In genomic region chr3:42600111-42600957, GRCh38 we compare ENCODE assay signal across 8 cellular contexts. TPM values are rescaled to one million over a fixed set of nuclear protein-coding genes. Genes with fewer than 3 reads are reported as not detected.
A peak's percentile ranks its signal among the peaks of the same experiment; 100 is the strongest.
DNase-seq lines count a peak whose midpoint lies in the region; ATAC-seq and TF ChIP-seq lines count a peak whose summit lies in the region.

NKTR (plus strand) TSS chr3:42600686; CDS start chr3:42601007, 321 bp downstream.

- peaks cover 38% of the 10 kb centered on the region for H3K4me1 Mint-ChIP-seq in CD8-positive, alpha-beta T cell (ENCODE audit: low read depth)

- peak; percentile 94 for ATAC-seq in CD8-positive, alpha-beta T cell
- peak; percentile 82 for ATAC-seq in GM19467 (IDR thresholded peaks at IDR 0.05; ENCODE audit: unreplicated experiment)
- peak; percentile 97 to 98 for ATAC-seq in lower lobe of right lung

- CTCF ChIA-PET in CD8-positive, alpha-beta T cell (lab: Charles Lee): interaction anchor here (1.8 to 2.2 kb wide), 2 partner anchors 13 to 18 kb away, joined by 7 to 9 read pairs; partner anchors contain the start of gene SEC22C

- peaks cover 22% of the 10 kb centered on the region for H3K4me1 ChIP-seq in CD8-positive, alpha-beta T cell (ENCODE audit: insufficient read depth, low read length)
- H3K4me1 ChIP-seq in lower lobe of right lung: peaks cover 39% of the 10 kb centered on the region

- peak within 1 kb of the TSS; percentile 97 for H3K27ac Mint-ChIP-seq in CD8-positive, alpha-beta T cell

- peak within 1 kb of the TSS; percentile 56 for H3K4me3 ChIP-seq in CD8-positive, alpha-beta T cell (ENCODE audit: low read depth, low read length)
- H3K4me3 ChIP-seq in lower lobe of right lung: peak within 1 kb of the TSS; percentile 76

- no peaks in the 10 kb centered on the region for H3K27me3 Mint-ChIP-seq in CD8-positive, alpha-beta T cell (ENCODE audit: low read depth)

- intact Hi-C loops in CD8-positive, alpha-beta T cell (cut with DNase I, micrococcal nuclease): loop anchor here (1.0 to 5.0 kb wide), 9 partner anchors 9 to 202 kb away; partner anchors contain the start of genes VIPR1 (in 2 of the 2), CCDC13 (in 1 of the 2), HIGD1A (in 1 of the 2) and SS18L2 (in 1 of the 2)
- intact Hi-C loops in lower lobe of right lung (cut with DNase I): no loop called here

- H3K27me3 ChIP-seq in CD8-positive, alpha-beta T cell (ENCODE audit: insufficient read depth, low read length): no peaks in the 10 kb centered on the region
- H3K27me3 ChIP-seq in lower lobe of right lung (ENCODE audit: low read depth): no peaks in the 10 kb centered on the region

- peaks cover 38% of the 10 kb centered on the region for H3K36me3 Mint-ChIP-seq in CD8-positive, alpha-beta T cell

- POLR2A ChIA-PET in CD8-positive, alpha-beta T cell (lab: Charles Lee): interaction anchor here (0.6 to 3.7 kb wide), 7 partner anchors 9 to 98 kb away, joined by 3 to 31 read pairs (median 6); partner anchors contain the start of genes SEC22C, SS18L2 and VIPR1

- H3K9me3 Mint-ChIP-seq in CD8-positive, alpha-beta T cell: peaks cover 3% of the 10 kb centered on the region

- peak within 1 kb of the TSS; percentile 93 for H3K4me3 Mint-ChIP-seq in CD8-positive, alpha-beta T cell

- H3K9me3 ChIP-seq in CD8-positive, alpha-beta T cell (ENCODE audit: low read length): no peaks in the 10 kb centered on the region
- no peaks in the 10 kb centered on the region for H3K9me3 ChIP-seq in lower lobe of right lung

- peak; percentile 99 to 100 (median 100) for DNase-seq in CD8-positive, alpha-beta T cell
- DNase-seq in HS-27A (ENCODE audit: low read depth): peak; percentile 99
- peak; percentile 96 for DNase-seq in NK-92 (lab: John Stamatoyannopoulos, UW; ENCODE audit: unreplicated experiment)
- DNase-seq in activated CD8-positive, alpha-beta memory T cell treated with anti-CD3 and anti-CD28 coated beads for 1 hour (ENCODE audit: extremely low read depth in 1 of 2, low read depth in 1 of 2): peak; percentile 99
- peak; percentile 100 for DNase-seq in effector CD4-positive, alpha-beta T cell
- peak; percentile 98 for DNase-seq in lower lobe of right lung
- peak; percentile 97 to 99 (median 98) for DNase-seq in stimulated activated CD4-positive, alpha-beta T cell treated with anti-CD3 and anti-CD28 coated beads, TNF-alpha, amount 100 ng/mL, for 24 hours (ENCODE audit: low read depth in 3 of 3)

- TF ChIP-seq CTCF in CD8-positive, alpha-beta T cell (IDR thresholded peaks at IDR 0.05): no peak
- peak; percentile 16 for TF ChIP-seq CTCF in lower lobe of right lung (IDR thresholded peaks at IDR 0.05)

- H3K27ac ChIP-seq in CD8-positive, alpha-beta T cell (ENCODE audit: low read depth, low read length): peak within 1 kb of the TSS; percentile 69
- H3K27ac ChIP-seq in lower lobe of right lung: peak within 1 kb of the TSS; percentile 94

- peaks cover 11% of the 10 kb centered on the region for H3K36me3 ChIP-seq in CD8-positive, alpha-beta T cell (ENCODE audit: insufficient read depth, low read length)
- peaks cover 5% of the 10 kb centered on the region for H3K36me3 ChIP-seq in lower lobe of right lung

RNA-seq across cellular contexts. Expression of gene NKTR, which starts in this region (rescaled TPM):
- total RNA-seq in CD8-positive, alpha-beta T cell: 100 to 1,000 TPM; 190 to 204 TPM
- 87.3 TPM for total RNA-seq in lower lobe of right lung

Comparison
In these comparisons a context has a peak if more than half of its experiments do, and no peak if none do; other contexts are left out.
1. Peak in every context shown above with its lines: DNase-seq, ATAC-seq, H3K4me3 ChIP-seq and H3K27ac ChIP-seq.